2 cellular contexts compared by ENCODE assay signal in the genomic region with DNA sequence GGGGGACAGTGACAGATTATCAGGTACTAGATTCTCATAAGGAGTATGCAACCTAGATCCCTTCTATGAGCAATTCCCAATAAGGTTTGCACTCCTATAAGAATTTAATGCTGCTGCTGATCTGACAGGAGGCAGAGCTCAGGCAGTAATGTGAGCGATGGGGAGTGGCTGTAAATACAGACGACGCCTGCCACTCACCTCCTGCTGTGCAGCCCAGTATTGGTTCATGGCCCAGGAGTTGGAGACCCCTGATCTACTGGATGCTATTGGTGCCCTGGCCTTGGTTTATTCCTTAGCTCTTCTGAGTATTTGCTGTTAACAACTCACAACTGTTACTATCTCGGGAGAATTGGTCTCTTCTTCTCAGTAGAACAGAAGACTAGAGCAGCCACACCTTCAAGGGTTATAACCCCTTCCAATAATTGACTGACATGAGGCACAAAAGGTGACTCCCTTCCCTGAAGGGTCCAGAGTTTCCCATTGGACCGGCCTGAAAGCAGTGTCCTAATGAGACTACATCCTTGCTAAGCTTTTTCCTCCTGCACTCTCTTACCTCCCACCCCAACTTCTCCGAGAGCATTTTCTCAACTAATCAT.
TF ChIP-seq lines count a peak whose summit lies in the region.

No MANE protein-coding gene starts in this region.

TF ChIP-seq in A549, 52 proteins besides CTCF, POLR2A, EP300 and RAD21:
- TF ChIP-seq PBX3 (IDR thresholded peaks at IDR 0.05), result no peak
- no peak for TF ChIP-seq RFX5 (IDR thresholded peaks at IDR 0.05)
- TF ChIP-seq CHD4 (IDR thresholded peaks at IDR 0.05; ENCODE audit: borderline replicate concordance), result no peak
- no peak for TF ChIP-seq JUNB (IDR thresholded peaks at IDR 0.05)
- no peak for TF ChIP-seq MAFK (IDR thresholded peaks at IDR 0.05; ENCODE audit: partially characterized antibody)
- no peak for TF ChIP-seq HOXA7 (CRISPR knock-in tag; IDR thresholded peaks at IDR 0.05)
- no peak for TF ChIP-seq HMGXB4 (CRISPR knock-in tag; IDR thresholded peaks at IDR 0.05; ENCODE audit: borderline replicate concordance)
- TF ChIP-seq ESRRA (IDR thresholded peaks at IDR 0.05; ENCODE audit: borderline replicate concordance, low read length), result no peak
- TF ChIP-seq HDAC2 (IDR thresholded peaks at IDR 0.05), result no peak
- no peak for TF ChIP-seq FOXS1 (CRISPR knock-in tag; IDR thresholded peaks at IDR 0.05)
- no peak for TF ChIP-seq GATA3 (IDR thresholded peaks at IDR 0.05; ENCODE audit: borderline replicate concordance)
- TF ChIP-seq JUN (IDR thresholded peaks at IDR 0.05), result no peak
TF ChIP-seq in A549: peak in this region for 0.

TF ChIP-seq in GM23338, 12 proteins besides CTCF, POLR2A, EP300 and RAD21 (continued from another document):
- no peak for TF ChIP-seq EZH2phosphoT487 (IDR thresholded peaks at IDR 0.05; ENCODE audit: unreplicated experiment)
